In the genomic region with DNA sequence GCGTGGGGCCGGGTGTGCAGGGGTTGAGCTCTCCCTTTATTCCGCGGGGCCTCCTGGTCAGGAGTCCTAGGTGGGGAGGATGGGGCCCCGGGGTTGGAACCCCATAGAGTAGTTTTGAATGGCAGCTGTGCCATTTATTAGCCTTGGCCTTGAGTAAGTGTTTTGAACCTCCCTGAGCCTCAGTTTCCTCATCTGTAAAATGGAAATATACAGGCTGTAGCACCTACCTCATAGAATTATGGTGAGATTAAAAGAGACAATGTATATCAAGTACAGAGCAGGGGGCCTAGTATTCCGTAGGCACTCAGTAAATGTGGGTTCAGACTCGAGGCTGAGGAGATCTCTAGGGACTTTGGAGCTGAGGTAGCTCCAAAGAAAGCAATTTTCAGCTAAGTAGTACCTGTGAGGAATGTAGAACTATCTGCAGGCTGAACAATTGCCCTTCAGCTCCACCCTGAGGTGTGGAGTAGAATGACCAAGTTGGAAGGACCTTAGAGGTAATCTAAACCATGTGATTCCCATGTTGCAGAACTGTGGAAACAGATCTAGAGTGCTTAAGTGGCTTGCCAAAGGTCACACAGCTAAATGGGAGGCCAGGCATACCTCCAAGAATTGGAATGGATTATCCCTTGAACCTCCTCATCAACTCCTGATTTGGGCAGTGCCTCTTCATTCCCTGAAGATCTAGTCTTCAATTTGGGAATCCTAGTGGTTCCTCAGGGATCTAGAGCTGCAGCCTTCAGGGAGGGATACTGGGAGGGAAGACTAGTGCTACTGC, we compare ENCODE assay signal across 8 cellular contexts. TPM values are rescaled to one million over a fixed set of nuclear protein-coding genes. Genes with fewer than 3 reads are reported as not detected.
DNase-seq lines count a peak whose midpoint lies in the region; ATAC-seq and TF ChIP-seq lines count a peak whose summit lies in the region.

No MANE protein-coding gene starts in this region.

- H3K27me3 ChIP-seq in cardiac muscle cell: no peaks in the 10 kb centered on the region

- H3K4me3 ChIP-seq in cardiac muscle cell: peak overlapping the region; percentile 58

- H3K36me3 Mint-ChIP-seq in progenitor cell of endocrine pancreas (ENCODE audit: insufficient read depth): no peaks in the 10 kb centered on the region

- no peaks in the 10 kb centered on the region for H3K9me3 ChIP-seq in cardiac muscle cell (ENCODE audit: low read depth)

- peaks cover 9% of the 10 kb centered on the region for H3K4me1 Mint-ChIP-seq in progenitor cell of endocrine pancreas (ENCODE audit: low read depth)

- H3K4me3 Mint-ChIP-seq in progenitor cell of endocrine pancreas (ENCODE audit: low read depth): peak overlapping the region; percentile 99

- peak; percentile 39 for TF ChIP-seq CTCF in cardiac muscle cell (IDR thresholded peaks at IDR 0.05; ENCODE audit: low read depth, low read length)
- peak; percentile 43 for TF ChIP-seq CTCF in progenitor cell of endocrine pancreas (IDR thresholded peaks at IDR 0.05; ENCODE audit: unreplicated experiment)

- no peaks in the 10 kb centered on the region for H3K27me3 Mint-ChIP-seq in progenitor cell of endocrine pancreas

- H3K9me3 Mint-ChIP-seq in progenitor cell of endocrine pancreas (ENCODE audit: low read depth): no peaks in the 10 kb centered on the region

- H3K27ac ChIP-seq in cardiac muscle cell: no peak overlapping the region

- peak; percentile 53 for ATAC-seq in GM19324 (IDR thresholded peaks at IDR 0.05; ENCODE audit: low FRiP score, unreplicated experiment)
- ATAC-seq in HG03439 (IDR thresholded peaks at IDR 0.05; ENCODE audit: unreplicated experiment): peak; percentile 63

- H3K36me3 ChIP-seq in cardiac muscle cell: no peaks in the 10 kb centered on the region

- peak; percentile 51 for DNase-seq in Caki2 (ENCODE audit: low read depth)
- peak; percentile 12 for DNase-seq in NCI-H82 treated with DMSO at 0.1 percent for 48 hours (lab: John Stamatoyannopoulos, UW; ENCODE audit: unreplicated experiment)
- DNase-seq in activated effector memory CD4-positive, alpha-beta T cell treated with anti-CD3 and anti-CD28 coated beads, Interleukin-2, amount 50 U/mL, for 16 hours: peak; percentile 78
- DNase-seq in cardiac muscle cell (ENCODE audit: low read depth in 1 of 2, low spot score in 1 of 2): peak; percentile 50 to 52
- no peak for DNase-seq in progenitor cell of endocrine pancreas (ENCODE audit: low spot score, unreplicated experiment)
- DNase-seq in amniotic stem cell (lab: John Stamatoyannopoulos, UW): no peak

- in situ Hi-C loops in Caki2 (cut with HindIII; ENCODE audit: low pct_unique_long_range_greater_than_20kb, low sequenced_read_pairs): no loop called here

- H3K4me1 ChIP-seq in cardiac muscle cell (ENCODE audit: low read depth): peaks cover 5% of the 10 kb centered on the region

- H3K27ac Mint-ChIP-seq in progenitor cell of endocrine pancreas: peak overlapping the region; percentile 67

RNA-seq across cellular contexts. Expression of a gene that starts 0.7 kb away (rescaled TPM):
- 26.6 and 28.4 TPM in 2 replicates for total RNA-seq in Caki2 (2014; rRNA removed; shearing (Covaris generic); ENCODE audit: low replicate concordance)
- 13.0 and 18.2 TPM in 2 replicates for total RNA-seq in cardiac muscle cell
- polyA plus RNA-seq in cardiac muscle cell: 24.9 and 26.7 TPM in 2 replicates
- total RNA-seq in progenitor cell of endocrine pancreas: 46.7 and 51.3 TPM in 2 replicates

RNA-seq across cellular contexts. Expression of a gene that starts 11.7 kb away (rescaled TPM):
- 79.6 and 89.6 TPM in 2 replicates for total RNA-seq in Caki2 (2014; rRNA removed; shearing (Covaris generic); ENCODE audit: low replicate concordance)
- 110 and 142 TPM in 2 replicates for total RNA-seq in cardiac muscle cell
- polyA plus RNA-seq in cardiac muscle cell: 20.4 and 27.4 TPM in 2 replicates
- 80.3 and 83.4 TPM in 2 replicates for total RNA-seq in progenitor cell of endocrine pancreas

RNA-seq across cellular contexts. Expression of a gene that starts 31.7 kb away (rescaled TPM):
- total RNA-seq in Caki2 (2014; rRNA removed; shearing (Covaris generic); ENCODE audit: low replicate concordance): 7.1 and 9.3 TPM in 2 replicates
- 31.4 and 39.1 TPM in 2 replicates for total RNA-seq in cardiac muscle cell
- polyA plus RNA-seq in cardiac muscle cell: 29.2 and 30.1 TPM in 2 replicates
- total RNA-seq in progenitor cell of endocrine pancreas: 21.4 and 25.0 TPM in 2 replicates

RNA-seq across cellular contexts. Expression of a gene that starts 46.4 kb away (rescaled TPM):
- 36.1 and 45.5 TPM in 2 replicates for total RNA-seq in Caki2 (2014; rRNA removed; shearing (Covaris generic); ENCODE audit: low replicate concordance)
- total RNA-seq in cardiac muscle cell (23.1 and 60.0 TPM in 2 replicates), progenitor cell of endocrine pancreas (27.2 and 32.7 TPM in 2 replicates)
- 16.1 and 33.1 TPM in 2 replicates for polyA plus RNA-seq in cardiac muscle cell

Comparison
In these comparisons a context has a peak if more than half of its experiments do, and no peak if none do; other contexts are left out.
1. DNase-seq: peak in Caki2 (single experiment), NCI-H82 treated with DMSO at 0.1 percent for 48 hours (single experiment), activated effector memory CD4-positive, alpha-beta T cell treated with anti-CD3 and anti-CD28 coated beads, Interleukin-2, amount 50 U/mL, for 16 hours (single experiment) and cardiac muscle cell (2 of 2); none in progenitor cell of endocrine pancreas (single experiment) and amniotic stem cell (single experiment).